In the genomic region with DNA sequence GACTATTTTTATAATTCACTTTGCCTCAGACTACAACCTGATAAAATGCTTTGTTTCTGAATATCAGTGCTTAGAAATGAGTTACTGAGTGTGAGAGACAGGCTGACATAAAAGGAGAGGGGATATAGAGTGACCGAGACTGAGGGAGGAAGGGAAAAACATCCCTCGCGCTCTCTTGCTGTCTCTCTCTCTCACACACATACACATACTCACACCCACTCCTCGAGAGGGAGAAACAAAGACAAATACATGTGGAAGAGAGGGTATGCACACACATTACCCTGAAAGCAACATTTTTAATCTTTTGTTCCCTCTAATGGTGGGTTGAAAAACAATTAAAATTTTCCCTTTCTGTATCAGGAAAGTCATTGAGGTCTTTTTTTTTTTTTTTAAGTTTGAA, we compare ENCODE assay signal across 23 cellular contexts. TPM values are rescaled to one million over a fixed set of nuclear protein-coding genes. Genes with fewer than 3 reads are reported as not detected.
DNase-seq lines count a peak whose midpoint lies in the region; ATAC-seq and TF ChIP-seq lines count a peak whose summit lies in the region.
"Had no signal": no experiment of that assay in that cellular context is flagged by ENCODE, and none has a peak within 500 bp of the region (broad histone marks: within the 10 kb centered on the region; RNA-seq: fewer than 3 reads in every experiment).

No MANE protein-coding gene starts in this region.

- peaks cover 15% of the 10 kb centered on the region for H3K4me1 ChIP-seq in CD8-positive, alpha-beta T cell (ENCODE audit: insufficient read depth, low read length)

- DNase-seq in DMS53 treated with DMSO at 0.1 percent for 48 hours (lab: John Stamatoyannopoulos, UW; ENCODE audit: unreplicated experiment) (peak; percentile 48), NCI-H2029 treated with DMSO at 0.1 percent for 48 hours (lab: John Stamatoyannopoulos, UW) (peak; percentile 39), choroid plexus epithelial cell (ENCODE audit: low read depth) (peak; percentile 50), mesothelial cell of epicardium (ENCODE audit: low spot score in 2 of 2, unreplicated experiment in 2 of 2) (no peak), brain microvascular endothelial cell (no peak)
- DNase-seq in CD8-positive, alpha-beta T cell, result no peak
- DNase-seq: activated CD4-positive, alpha-beta T cell treated with anti-CD3 and anti-CD28 coated beads, Interleukin-2, amount 10 ng/mL, durations not matched to agents 24 days and 14 days; activated CD8-positive, alpha-beta memory T cell treated with anti-CD3 and anti-CD28 coated beads, Interleukin-2, amount 10 ng/mL, durations not matched to agents 7 days and 5 days; activated naive CD8-positive, alpha-beta T cell treated with anti-CD3 and anti-CD28 coated beads for 36 hours; CD8-positive, alpha-beta memory T cell; dermis blood vessel endothelial cell; DMS79; erythroblast; Kasumi-1; NCI-H1092; NCI-H2171; stimulated activated CD4-positive, alpha-beta T cell treated with anti-CD3 and anti-CD28 coated beads, Interleukin-2, amount 100 ng/mL, for 24 hours; stimulated activated naive CD4-positive, alpha-beta T cell; T-cell had no signal

- CTCF ChIA-PET in CD8-positive, alpha-beta T cell (lab: Charles Lee), result no interaction called here

- H3K9me3 ChIP-seq in CD8-positive, alpha-beta T cell (ENCODE audit: low read length), result no peaks in the 10 kb centered on the region
- H3K9me3 ChIP-seq: prostate gland, thoracic aorta had no signal

- peaks cover 11% of the 10 kb centered on the region for H3K9me3 Mint-ChIP-seq in mesothelial cell of epicardium
- peaks cover 1% of the 10 kb centered on the region for H3K9me3 Mint-ChIP-seq in CD8-positive, alpha-beta T cell

- peak overlapping the region; percentile 67 for H3K27ac Mint-ChIP-seq in mesothelial cell of epicardium
- H3K27ac Mint-ChIP-seq in CD8-positive, alpha-beta T cell, result no peak overlapping the region
- H3K27ac Mint-ChIP-seq: activated CD4-positive, alpha-beta T cell treated with anti-CD3 and anti-CD28 coated beads, Interleukin-2, amount 10 ng/mL, durations not matched to agents 24 days and 14 days; activated CD8-positive, alpha-beta memory T cell treated with anti-CD3 and anti-CD28 coated beads, Interleukin-2, amount 10 ng/mL, durations not matched to agents 7 days and 5 days; activated naive CD8-positive, alpha-beta T cell treated with anti-CD3 and anti-CD28 coated beads for 36 hours; activated T-helper 2 cell treated with anti-CD3 and anti-CD28 coated beads, Interferon-gamma antibody, Interleukin-2, Interleukin-4, amounts not matched to agents 10 μg/mL and 5 μg/mL and 100 μg/mL, durations not matched to agents 14 hours and 24 hours and 36 hours had no signal

- no peaks in the 10 kb centered on the region for H3K27me3 ChIP-seq in CD8-positive, alpha-beta T cell (ENCODE audit: insufficient read depth, low read length)
- H3K27me3 ChIP-seq in brain microvascular endothelial cell (replicated peaks), result no peaks in the 10 kb centered on the region

- H3K36me3 ChIP-seq in CD8-positive, alpha-beta T cell (ENCODE audit: insufficient read depth, low read length), result no peaks in the 10 kb centered on the region
- no peaks in the 10 kb centered on the region for H3K36me3 ChIP-seq in brain microvascular endothelial cell (replicated peaks)
- H3K36me3 ChIP-seq: prostate gland, thoracic aorta had no signal

- intact Hi-C loops in CD8-positive, alpha-beta T cell (cut with DNase I, micrococcal nuclease), result no loop called here

- peaks cover 10% of the 10 kb centered on the region for H3K36me3 Mint-ChIP-seq in mesothelial cell of epicardium
- H3K36me3 Mint-ChIP-seq in CD8-positive, alpha-beta T cell, result peaks cover 7% of the 10 kb centered on the region

- TF ChIP-seq CTCF in choroid plexus epithelial cell (conservative IDR thresholded peaks at IDR 0.05; ENCODE audit: low read depth, low read length), result no peak
- no peak for TF ChIP-seq CTCF in mesothelial cell of epicardium (IDR thresholded peaks at IDR 0.05; ENCODE audit: unreplicated experiment)
- no peak for TF ChIP-seq CTCF in CD8-positive, alpha-beta T cell (IDR thresholded peaks at IDR 0.05)
- TF ChIP-seq CTCF in brain microvascular endothelial cell (IDR thresholded peaks at IDR 0.05; ENCODE audit: low read depth, low read length, missing control alignments), result no peak

- H3K4me3 ChIP-seq in choroid plexus epithelial cell (ENCODE audit: low read depth, low read length) (no peak overlapping the region), brain microvascular endothelial cell (ENCODE audit: low read depth, low read length) (no peak overlapping the region)
- H3K4me3 ChIP-seq in CD8-positive, alpha-beta T cell (ENCODE audit: low read depth, low read length), result no peak overlapping the region
- H3K4me3 ChIP-seq: prostate gland, thoracic aorta had no signal

- H3K4me1 Mint-ChIP-seq in mesothelial cell of epicardium, result peaks cover 46% of the 10 kb centered on the region
- H3K4me1 Mint-ChIP-seq in CD8-positive, alpha-beta T cell (ENCODE audit: low read depth), result peaks cover 71% of the 10 kb centered on the region

- POLR2A ChIA-PET in CD8-positive, alpha-beta T cell (lab: Charles Lee), result no interaction called here

- no peak overlapping the region for H3K4me3 Mint-ChIP-seq in mesothelial cell of epicardium
- no peak overlapping the region for H3K4me3 Mint-ChIP-seq in CD8-positive, alpha-beta T cell
- H3K4me3 Mint-ChIP-seq: activated CD4-positive, alpha-beta T cell treated with anti-CD3 and anti-CD28 coated beads, Interleukin-2, amount 10 ng/mL, durations not matched to agents 24 days and 14 days; activated CD8-positive, alpha-beta memory T cell treated with anti-CD3 and anti-CD28 coated beads, Interleukin-2, amount 10 ng/mL, durations not matched to agents 7 days and 5 days; activated naive CD8-positive, alpha-beta T cell treated with anti-CD3 and anti-CD28 coated beads for 36 hours; T-cell had no signal

- H3K27ac ChIP-seq in CD8-positive, alpha-beta T cell (ENCODE audit: low read depth, low read length), result no peak overlapping the region
- no peak overlapping the region for H3K27ac ChIP-seq in brain microvascular endothelial cell
- H3K27ac ChIP-seq: prostate gland, thoracic aorta had no signal

- ATAC-seq in CD8-positive, alpha-beta T cell, result no peak
- ATAC-seq in GM18498 (IDR thresholded peaks at IDR 0.05; ENCODE audit: unreplicated experiment), result no peak
- ATAC-seq: activated CD8-positive, alpha-beta memory T cell treated with anti-CD3 and anti-CD28 coated beads, Interleukin-2, amount 10 ng/mL, durations not matched to agents 7 days and 5 days; T-cell had no signal

- in situ Hi-C loops in brain microvascular endothelial cell (cut with HindIII; ENCODE audit: low pct_ligation_motif_present, low sequenced_read_pairs), result no loop called here

- H3K27me3 Mint-ChIP-seq in mesothelial cell of epicardium (ENCODE audit: low read depth), result no peaks in the 10 kb centered on the region
- H3K27me3 Mint-ChIP-seq in CD8-positive, alpha-beta T cell (ENCODE audit: low read depth), result no peaks in the 10 kb centered on the region
- H3K27me3 Mint-ChIP-seq: activated CD4-positive, alpha-beta T cell treated with anti-CD3 and anti-CD28 coated beads, Interleukin-2, amount 10 ng/mL, durations not matched to agents 24 days and 14 days; activated CD8-positive, alpha-beta memory T cell treated with anti-CD3 and anti-CD28 coated beads, Interleukin-2, amount 10 ng/mL, durations not matched to agents 7 days and 5 days; activated naive CD8-positive, alpha-beta T cell treated with anti-CD3 and anti-CD28 coated beads for 36 hours; CD8-positive, alpha-beta memory T cell; T-cell had no signal

RNA-seq across cellular contexts. Expression of a gene that starts 45.2 kb away (rescaled TPM):
- total RNA-seq in mesothelial cell of epicardium, result 46.1 to 49.2 TPM (median 47.8 TPM) in 3 replicates
- 10 to 100 TPM; 31.1 to 32.4 TPM for total RNA-seq in CD8-positive, alpha-beta T cell

Comparison
In these comparisons a context has a peak if more than half of its experiments do, and no peak if none do; other contexts are left out.
1. DNase-seq: peak in DMS53 treated with DMSO at 0.1 percent for 48 hours (single experiment), NCI-H2029 treated with DMSO at 0.1 percent for 48 hours (single experiment) and choroid plexus epithelial cell (single experiment); none in mesothelial cell of epicardium (0 of 2), CD8-positive, alpha-beta T cell (0 of 7) and brain microvascular endothelial cell (single experiment).